8 cellular contexts compared by ENCODE assay signal in the genomic region with DNA sequence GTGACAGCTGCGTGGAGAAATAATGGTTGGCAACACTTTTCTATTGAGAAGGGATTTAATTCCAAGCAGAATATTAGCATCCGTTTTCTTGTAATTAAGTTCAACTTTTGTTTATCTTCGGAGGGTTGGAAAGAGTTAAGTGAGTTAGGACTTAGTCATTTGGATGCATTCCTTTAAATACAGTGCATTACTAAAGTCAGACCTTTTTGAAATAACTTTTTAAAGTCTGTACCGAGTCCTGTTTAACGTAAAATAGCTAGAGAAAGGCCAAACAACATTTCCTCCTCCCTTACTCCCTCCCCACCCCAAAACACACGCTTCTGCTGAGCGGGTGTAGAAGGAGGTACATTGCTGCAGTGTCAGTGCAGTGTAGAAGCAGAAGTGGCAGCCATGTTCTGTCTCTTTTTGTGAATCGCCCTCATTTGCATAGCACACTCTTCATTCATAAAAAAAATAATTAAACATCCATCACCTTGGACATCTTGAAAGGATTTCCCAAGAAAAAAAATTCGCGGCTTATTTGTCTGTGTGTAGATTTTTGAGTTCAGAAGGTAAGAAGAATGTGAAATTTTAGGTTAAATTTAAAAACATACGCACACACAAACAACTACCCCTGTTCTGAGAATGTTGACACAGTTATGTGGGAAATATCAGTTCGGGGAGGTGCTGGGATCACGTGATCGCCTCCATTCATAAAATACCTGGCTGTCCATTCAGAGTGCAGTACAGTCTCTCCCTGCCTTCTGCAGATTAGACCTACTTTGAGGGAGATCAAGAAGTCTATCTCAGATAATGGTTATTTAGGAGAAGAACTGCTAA. TPM values are rescaled to one million over a fixed set of nuclear protein-coding genes. Genes with fewer than 3 reads are reported as not detected.
DNase-seq lines count a peak whose midpoint lies in the region; ATAC-seq and TF ChIP-seq lines count a peak whose summit lies in the region.

No MANE protein-coding gene starts in this region.

- peaks cover 43% of the 10 kb centered on the region for H3K79me2 ChIP-seq in OCI-LY1 (ENCODE audit: insufficient read depth, low read length)

- H2AFZ ChIP-seq in OCI-LY1 (ENCODE audit: low read length) = no peak overlapping the region

- H3K4me3 Mint-ChIP-seq in CD8-positive, alpha-beta T cell = peak overlapping the region; percentile 84

- no peaks in the 10 kb centered on the region for H3K36me3 ChIP-seq in CD8-positive, alpha-beta T cell (ENCODE audit: insufficient read depth, low read length)
- H3K36me3 ChIP-seq in OCI-LY1 (ENCODE audit: insufficient read depth, low read length) (no peaks in the 10 kb centered on the region), right atrium auricular region (no peaks in the 10 kb centered on the region), psoas muscle (ENCODE audit: insufficient read depth in 1 of 2, low read depth in 1 of 2) (no peaks in the 10 kb centered on the region)

- no peak for TF ChIP-seq CTCF in CD8-positive, alpha-beta T cell (IDR thresholded peaks at IDR 0.05)
- no peak for TF ChIP-seq CTCF in OCI-LY1 (IDR thresholded peaks at IDR 0.05; ENCODE audit: low read length)
- no peak for TF ChIP-seq CTCF in right atrium auricular region (IDR thresholded peaks at IDR 0.05)
- no peak for TF ChIP-seq CTCF in psoas muscle (IDR thresholded peaks at IDR 0.05)
- TF ChIP-seq CTCF in omental fat pad (IDR thresholded peaks at IDR 0.05) = no peak

- H3K9ac ChIP-seq in OCI-LY1 (ENCODE audit: low read length) = peak overlapping the region; percentile 20; the same call in 1 of the 2 replicates

- peaks cover 26% of the 10 kb centered on the region for H3K4me1 Mint-ChIP-seq in CD8-positive, alpha-beta T cell (ENCODE audit: low read depth)

- H3K9me3 ChIP-seq in CD8-positive, alpha-beta T cell (ENCODE audit: low read length) = no peaks in the 10 kb centered on the region
- H3K9me3 ChIP-seq in OCI-LY1 (ENCODE audit: low read length) (no peaks in the 10 kb centered on the region), right atrium auricular region (no peaks in the 10 kb centered on the region), psoas muscle (no peaks in the 10 kb centered on the region)

- intact Hi-C loops in CD8-positive, alpha-beta T cell (cut with DNase I, micrococcal nuclease) = loop anchor here in 1 of 2 experiments (5.0 to 10.0 kb wide), 3 partner anchors 141 to 1677 kb away; a partner anchor contains a TSS
- intact Hi-C loops in psoas muscle (cut with DNase I) = loop anchor here in 1 of 2 donors (5.0 to 10.0 kb wide), 4 partner anchors 53 to 182 kb away; no protein-coding TSS in a partner anchor

- no peaks in the 10 kb centered on the region for H3K9me3 Mint-ChIP-seq in CD8-positive, alpha-beta T cell

- peaks cover 21% of the 10 kb centered on the region for H3K4me1 ChIP-seq in CD8-positive, alpha-beta T cell (ENCODE audit: insufficient read depth, low read length)
- H3K4me1 ChIP-seq in OCI-LY1 (ENCODE audit: insufficient read depth, low read length, severe bottlenecking) (peaks cover 34% of the 10 kb centered on the region), right atrium auricular region (peaks cover 0 to 17% of the 10 kb centered on the region in 2 donors), psoas muscle (peaks cover 3% of the 10 kb centered on the region)

- CTCF ChIA-PET in CD8-positive, alpha-beta T cell (lab: Charles Lee) = interaction anchor here (0.6 kb wide), 1 partner anchor 10 kb away, joined by 4 read pairs; no protein-coding TSS in a partner anchor

- H3K27me3 ChIP-seq in CD8-positive, alpha-beta T cell (ENCODE audit: insufficient read depth, low read length) = no peaks in the 10 kb centered on the region
- H3K27me3 ChIP-seq in OCI-LY1 (ENCODE audit: insufficient read depth, low read length) (no peaks in the 10 kb centered on the region), right atrium auricular region (no peaks in the 10 kb centered on the region), psoas muscle (ENCODE audit: insufficient read depth in 3 of 3, low read length in 2 of 3) (no peaks in the 10 kb centered on the region)

- H3K27ac ChIP-seq in CD8-positive, alpha-beta T cell (ENCODE audit: low read depth, low read length) = no peak overlapping the region
- H3K27ac ChIP-seq in OCI-LY1 (ENCODE audit: low read depth, low read length, poor library complexity, severe bottlenecking) (no peak overlapping the region), right atrium auricular region (peak overlapping the region; percentile 97 to 99), psoas muscle (no peak overlapping the region)

- POLR2A ChIA-PET in CD8-positive, alpha-beta T cell (lab: Charles Lee) = no interaction called here

- DNase-seq in CD8-positive, alpha-beta T cell = peak in 6 of 7 experiments; percentile 4 to 53 (median 29)
- DNase-seq in amygdala (lab: John Stamatoyannopoulos, UW) (peak in 34 of 56 donors; percentile 2 to 64 (median 24)), right atrium auricular region (ENCODE audit: low spot score) (no peak), psoas muscle (no peak), omental fat pad (ENCODE audit: low spot score) (no peak)

- no peaks in the 10 kb centered on the region for H3F3A ChIP-seq in OCI-LY1 (ENCODE audit: insufficient read depth, low read length)

- peak; percentile 66 for ATAC-seq in CD8-positive, alpha-beta T cell
- ATAC-seq in GM19324 (IDR thresholded peaks at IDR 0.05; ENCODE audit: low FRiP score, unreplicated experiment) (peak; percentile 73), HG03565 (IDR thresholded peaks at IDR 0.05; ENCODE audit: unreplicated experiment) (peak; percentile 37), psoas muscle (no peak), omental fat pad (ENCODE audit: low FRiP score) (no peak)

- H3K4me2 ChIP-seq in OCI-LY1 (ENCODE audit: low read length) = peak overlapping the region; percentile 94

- WGBS in psoas muscle, 3 donors = 0 to 1% (median 1%) methylated on average over 14 of the region's 14 CpGs

- peak overlapping the region; percentile 6 for H3K27ac Mint-ChIP-seq in CD8-positive, alpha-beta T cell

- peaks cover 3% of the 10 kb centered on the region for H3K36me3 Mint-ChIP-seq in CD8-positive, alpha-beta T cell

- H3K9me2 ChIP-seq in OCI-LY1 (ENCODE audit: low read depth, low read length) = no peaks in the 10 kb centered on the region

- peaks cover 5% of the 10 kb centered on the region for H3K27me3 Mint-ChIP-seq in CD8-positive, alpha-beta T cell (ENCODE audit: low read depth)

- H4K20me1 ChIP-seq in OCI-LY1 (ENCODE audit: insufficient read depth, low read length) = peaks cover 4% of the 10 kb centered on the region; the same call in 1 of the 2 replicates

- peak overlapping the region; percentile 20 for H3K4me3 ChIP-seq in CD8-positive, alpha-beta T cell (ENCODE audit: low read depth, low read length)
- H3K4me3 ChIP-seq in OCI-LY1 (ENCODE audit: low read depth, low read length, poor library complexity, severe bottlenecking) (peak overlapping the region; percentile 91), right atrium auricular region (peak overlapping the region; percentile 66 to 92), psoas muscle (peak overlapping the region; percentile 90)

RNA-seq across cellular contexts. Expression of a gene that starts 1.6 kb away (rescaled TPM):
- total RNA-seq in CD8-positive, alpha-beta T cell = under 1 TPM; 0.05 to 0.50 TPM
- total RNA-seq in right atrium auricular region (10 to 100 TPM in 1 of 2 donors, 1 to 10 TPM in 1; 9.4 to 10.9 TPM), psoas muscle (1 to 10 TPM; 4.2 to 7.1 (median 5.7) TPM), omental fat pad (10 to 100 TPM; 22.0 to 74.8 (median 35.9) TPM)
- polyA plus RNA-seq in psoas muscle = 1 to 10 TPM in 2 of 3 donors, under 1 TPM in 1; 0.98 to 2.0 (median 1.8) TPM

Comparison
In these comparisons a context has a peak if more than half of its experiments do, and no peak if none do; other contexts are left out.
1. ATAC-seq: peak in CD8-positive, alpha-beta T cell (single experiment), GM19324 (single experiment) and HG03565 (single experiment); none in psoas muscle (0 of 4) and omental fat pad (single experiment).
2. DNase-seq: peak in CD8-positive, alpha-beta T cell (6 of 7) and amygdala (34 of 56); none in right atrium auricular region (single experiment), psoas muscle (0 of 2) and omental fat pad (single experiment).
3. H3K27ac ChIP-seq: peak in right atrium auricular region (2 of 2); none in CD8-positive, alpha-beta T cell (single experiment), OCI-LY1 (single experiment) and psoas muscle (single experiment).
4. H3K4me3 ChIP-seq: peak in every context shown above with its lines; median percentile 91 in OCI-LY1; 90 in psoas muscle; 79 in right atrium auricular region; 20 in CD8-positive, alpha-beta T cell.